Comparison of ENCODE assay signal across 9 cellular contexts in the genomic region with DNA sequence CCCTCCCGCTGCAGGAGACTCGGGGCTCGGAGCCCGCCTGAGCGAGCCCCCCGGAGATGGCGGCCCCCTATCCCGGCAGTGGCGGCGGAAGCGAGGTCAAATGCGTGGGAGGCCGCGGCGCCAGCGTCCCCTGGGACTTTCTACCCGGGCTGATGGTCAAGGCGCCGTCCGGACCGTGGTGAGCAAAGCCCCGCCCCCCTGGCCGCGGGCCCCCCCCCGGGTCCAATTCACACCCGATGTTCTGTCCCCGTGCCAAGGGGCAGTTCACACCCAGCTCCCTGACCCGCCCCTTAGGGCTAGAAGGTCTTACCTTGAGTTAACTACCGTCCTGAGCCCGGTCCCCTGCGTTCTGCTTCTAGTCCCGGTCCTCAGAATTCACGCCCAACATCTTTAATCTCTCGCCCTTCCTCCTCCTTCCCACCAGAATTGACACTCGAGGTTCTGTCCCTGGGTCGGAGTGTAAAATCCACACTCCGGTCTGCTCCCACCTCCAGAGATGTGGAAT. TPM values are rescaled to one million over a fixed set of nuclear protein-coding genes. Genes with fewer than 3 reads are reported as not detected.
DNase-seq lines count a peak whose midpoint lies in the region; ATAC-seq and TF ChIP-seq lines count a peak whose summit lies in the region.
"Had no signal": no experiment of that assay in that cellular context is flagged by ENCODE, and none has a peak within 500 bp of the region (broad histone marks: within the 10 kb centered on the region; RNA-seq: fewer than 3 reads in every experiment).

No MANE protein-coding gene starts in this region.

- H3K4me1 ChIP-seq in right cardiac atrium (ENCODE audit: control insufficient read depth, insufficient read depth, low read length), result peaks cover 3% of the 10 kb centered on the region
- no peaks in the 10 kb centered on the region for H3K4me1 ChIP-seq in foreskin keratinocyte

- no peak overlapping the region for H3K27ac Mint-ChIP-seq in T-helper 17 cell
- no peak overlapping the region for H3K27ac Mint-ChIP-seq in stimulated activated effector memory CD8-positive, alpha-beta T cell treated with anti-CD3 and anti-CD28 coated beads, Interleukin-12 subunit alpha, Interleukin-12 subunit beta, amount 100 ng/mL, for 72 hours

- H3K4me3 ChIP-seq in right cardiac atrium (ENCODE audit: low read length), result peak overlapping the region; percentile 34

- no peaks in the 10 kb centered on the region for H3K36me3 Mint-ChIP-seq in T-helper 17 cell (ENCODE audit: low read depth)
- H3K36me3 Mint-ChIP-seq in stimulated activated effector memory CD8-positive, alpha-beta T cell treated with anti-CD3 and anti-CD28 coated beads, Interleukin-12 subunit alpha, Interleukin-12 subunit beta, amount 100 ng/mL, for 72 hours, result no peaks in the 10 kb centered on the region

- H3K9me3 ChIP-seq in T-helper 17 cell (ENCODE audit: control insufficient read depth, low read length, poor library complexity, severe bottlenecking) (no peaks in the 10 kb centered on the region), right cardiac atrium (ENCODE audit: control insufficient read depth, low read length) (no peaks in the 10 kb centered on the region)

- peak; percentile 63 for DNase-seq in DMS 273 (lab: John Stamatoyannopoulos, UW; ENCODE audit: unreplicated experiment)
- no peak for DNase-seq in DMS 273 treated with DMSO at 0.1 percent for 48 hours (lab: John Stamatoyannopoulos, UW)
- DNase-seq in T-helper 17 cell, result no peak
- DNase-seq in right cardiac atrium, result peak in 2 of 3 donors; percentile 42 to 70
- no peak for DNase-seq in stimulated activated effector memory CD8-positive, alpha-beta T cell treated with anti-CD3 and anti-CD28 coated beads, Interleukin-12 subunit alpha, Interleukin-12 subunit beta, amount 100 ng/mL, for 72 hours (ENCODE audit: low spot score in 2 of 2)
- no peak for DNase-seq in foreskin keratinocyte
- no peak for DNase-seq in HCEC 1CT

- H3K27me3 ChIP-seq in right cardiac atrium (ENCODE audit: control insufficient read depth, insufficient read depth) (no peaks in the 10 kb centered on the region), foreskin keratinocyte (peaks cover 69% of the 10 kb centered on the region)

- no peaks in the 10 kb centered on the region for H3K9me3 Mint-ChIP-seq in stimulated activated effector memory CD8-positive, alpha-beta T cell treated with anti-CD3 and anti-CD28 coated beads, Interleukin-12 subunit alpha, Interleukin-12 subunit beta, amount 100 ng/mL, for 72 hours

- WGBS in right cardiac atrium, result 1% methylated on average over 37 of the region's 37 CpGs

- ATAC-seq in T-helper 17 cell (no peak), right cardiac atrium (peak; percentile 14 to 30), foreskin keratinocyte (no peak), GM18511 (IDR thresholded peaks at IDR 0.05; ENCODE audit: unreplicated experiment) (no peak)
- peak; percentile 42 for ATAC-seq in stimulated activated effector memory CD8-positive, alpha-beta T cell treated with anti-CD3 and anti-CD28 coated beads, Interleukin-12 subunit alpha, Interleukin-12 subunit beta, amount 100 ng/mL, for 72 hours

- intact Hi-C loops in right cardiac atrium (cut with DNase I), result no loop called here

- peaks cover 8% of the 10 kb centered on the region for H3K4me1 Mint-ChIP-seq in T-helper 17 cell
- peaks cover 12% of the 10 kb centered on the region for H3K4me1 Mint-ChIP-seq in stimulated activated effector memory CD8-positive, alpha-beta T cell treated with anti-CD3 and anti-CD28 coated beads, Interleukin-12 subunit alpha, Interleukin-12 subunit beta, amount 100 ng/mL, for 72 hours

- H3K27ac ChIP-seq in right cardiac atrium (ENCODE audit: low read length) (no peak overlapping the region), foreskin keratinocyte (no peak overlapping the region)
- H3K27ac ChIP-seq: 22Rv1 had no signal

- H3K4me3 Mint-ChIP-seq in T-helper 17 cell, result peak overlapping the region; percentile 76
- peak overlapping the region; percentile 49 for H3K4me3 Mint-ChIP-seq in stimulated activated effector memory CD8-positive, alpha-beta T cell treated with anti-CD3 and anti-CD28 coated beads, Interleukin-12 subunit alpha, Interleukin-12 subunit beta, amount 100 ng/mL, for 72 hours

- H3K27me3 Mint-ChIP-seq in T-helper 17 cell, result peaks cover 45% of the 10 kb centered on the region

- no peak for TF ChIP-seq CTCF in foreskin keratinocyte (conservative IDR thresholded peaks at IDR 0.05)

RNA-seq across cellular contexts. Expression of gene NPAS1, which starts 1.4 kb away (rescaled TPM):
- total RNA-seq in T-helper 17 cell (under 1 TPM; 0.47 to 0.76 TPM), right cardiac atrium (under 1 TPM; 0.24 to 0.77 (median 0.39) TPM), foreskin keratinocyte (0.35 and 0.44 TPM in 2 replicates)
- polyA plus RNA-seq in right cardiac atrium (0.91 TPM), foreskin keratinocyte (0.49 and 0.68 TPM in 2 replicates)

RNA-seq across cellular contexts. Expression of gene TMEM160, which starts 27.4 kb away (rescaled TPM):
- total RNA-seq in T-helper 17 cell (10 to 100 TPM; 22.2 to 26.1 TPM), right cardiac atrium (10 to 100 TPM; 33.9 to 40.9 (median 36.2) TPM), foreskin keratinocyte (39.6 and 41.3 TPM in 2 replicates)
- polyA plus RNA-seq in right cardiac atrium (16.2 TPM), foreskin keratinocyte (56.7 and 56.8 TPM in 2 replicates)

Comparison
In these comparisons a context has a peak if more than half of its experiments do, and no peak if none do; other contexts are left out.
1. DNase-seq: peak in DMS 273 (single experiment) and right cardiac atrium (2 of 3); none in DMS 273 treated with DMSO at 0.1 percent for 48 hours (single experiment), T-helper 17 cell (0 of 3), stimulated activated effector memory CD8-positive, alpha-beta T cell treated with anti-CD3 and anti-CD28 coated beads, Interleukin-12 subunit alpha, Interleukin-12 subunit beta, amount 100 ng/mL, for 72 hours (0 of 2), foreskin keratinocyte (0 of 2) and HCEC 1CT (single experiment).
2. ATAC-seq: peak in right cardiac atrium (2 of 2) and stimulated activated effector memory CD8-positive, alpha-beta T cell treated with anti-CD3 and anti-CD28 coated beads, Interleukin-12 subunit alpha, Interleukin-12 subunit beta, amount 100 ng/mL, for 72 hours (single experiment); none in T-helper 17 cell (single experiment), foreskin keratinocyte (single experiment) and GM18511 (single experiment).